ENCODE assay signal across 21 cellular contexts in genomic region chr18:25639601-25640000, GRCh38.
DNase-seq lines count a peak whose midpoint lies in the region; TF ChIP-seq lines count a peak whose summit lies in the region.
"Had no signal": no experiment of that assay in that cellular context is flagged by ENCODE, and none has a peak within 500 bp of the region (broad histone marks: within the 10 kb centered on the region; RNA-seq: fewer than 3 reads in every experiment).

No MANE protein-coding gene starts in this region.

- no peaks in the 10 kb centered on the region for H3K4me1 ChIP-seq in tibial artery
- H3K4me1 ChIP-seq: BE2C; BLaER1 treated with 17β-estradiol and CSF1 and Interleukin-3, amounts not matched to agents 10 nM and 100 nM had no signal

- peak overlapping the region; percentile 5 for H3K27ac Mint-ChIP-seq in osteocyte (ENCODE audit: unreplicated experiment)
- H3K27ac Mint-ChIP-seq: CD14-positive monocyte; CD4-positive, alpha-beta T cell; CD8-positive, alpha-beta memory T cell had no signal

- H3K9me3 Mint-ChIP-seq in osteocyte (ENCODE audit: unreplicated experiment) = no peaks in the 10 kb centered on the region
- H3K9me3 Mint-ChIP-seq: CD4-positive, alpha-beta T cell had no signal

- H3K4me1 Mint-ChIP-seq in osteocyte (ENCODE audit: unreplicated experiment) = peaks cover 14% of the 10 kb centered on the region
- H3K4me1 Mint-ChIP-seq: CD14-positive monocyte; CD8-positive, alpha-beta memory T cell had no signal

- H3K4me3 Mint-ChIP-seq in osteocyte (ENCODE audit: unreplicated experiment) = no peak overlapping the region
- H3K4me3 Mint-ChIP-seq: CD14-positive monocyte; CD4-positive, alpha-beta T cell; CD8-positive, alpha-beta memory T cell had no signal

- H3K36me3 ChIP-seq in tibial artery = no peaks in the 10 kb centered on the region
- H3K36me3 ChIP-seq: BE2C; BLaER1 treated with 17β-estradiol and CSF1 and Interleukin-3, amounts not matched to agents 10 nM and 100 nM had no signal

- intact Hi-C loops in tibial artery (cut with DNase I; ENCODE audit: low total_unique reads) = no loop called here

- H3K4me3 ChIP-seq in AG04450 (ENCODE audit: low read depth, low read length) = no peak overlapping the region
- H3K4me3 ChIP-seq in fibroblast of villous mesenchyme (ENCODE audit: low read depth, low read length) = no peak overlapping the region
- H3K4me3 ChIP-seq in tibial artery = no peak overlapping the region
- H3K4me3 ChIP-seq: BLaER1 treated with 17β-estradiol and CSF1 and Interleukin-3, amounts not matched to agents 10 nM and 100 nM; GM12878 had no signal

- H3K36me3 Mint-ChIP-seq in osteocyte (ENCODE audit: unreplicated experiment) = no peaks in the 10 kb centered on the region
- H3K36me3 Mint-ChIP-seq: CD14-positive monocyte; CD8-positive, alpha-beta memory T cell had no signal

- no peaks in the 10 kb centered on the region for H3K27me3 Mint-ChIP-seq in osteocyte (ENCODE audit: unreplicated experiment)
- H3K27me3 Mint-ChIP-seq: CD4-positive, alpha-beta T cell; CD8-positive, alpha-beta memory T cell had no signal

- H3K9me3 ChIP-seq in AG04450 (ENCODE audit: control insufficient read depth, insufficient read depth, low read length) (no peaks in the 10 kb centered on the region), tibial artery (no peaks in the 10 kb centered on the region)
- H3K9me3 ChIP-seq: BE2C; BLaER1 treated with 17β-estradiol and CSF1 and Interleukin-3, amounts not matched to agents 10 nM and 100 nM had no signal

- DNase-seq in AG04450 (ENCODE audit: low read depth, low spot score) = peak; percentile 27
- DNase-seq in LHCN-M2 (ENCODE audit: low read depth) = peak; percentile 46
- DNase-seq in fibroblast of villous mesenchyme (ENCODE audit: low read depth) = peak; percentile 29
- no peak for DNase-seq in osteocyte (ENCODE audit: extremely low spot score, unreplicated experiment)
- DNase-seq in tibial artery = no peak
- DNase-seq in globus pallidus (ENCODE audit: low spot score) = no peak
- DNase-seq in glomerular visceral epithelial cell (ENCODE audit: extremely low spot score) = no peak
- DNase-seq: AML-193; BE2C; CD4-positive, alpha-beta T cell; CD8-positive, alpha-beta memory T cell; DMS 273 treated with DMSO at 0.1 percent for 48 hours; DMS79; EL; GDM1; H7; HCEC 1CT had no signal

- H3K27ac ChIP-seq in AG04450 (ENCODE audit: low read depth, low read length) (no peak overlapping the region), tibial artery (no peak overlapping the region)
- H3K27ac ChIP-seq: 22Rv1; BLaER1 treated with 17β-estradiol and CSF1 and Interleukin-3, amounts not matched to agents 10 nM and 100 nM had no signal

- H3K27me3 ChIP-seq in AG04450 (ENCODE audit: control insufficient read depth, insufficient read depth, low read length) = peaks cover 3% of the 10 kb centered on the region
- no peaks in the 10 kb centered on the region for H3K27me3 ChIP-seq in tibial artery
- H3K27me3 ChIP-seq: BE2C; BLaER1 treated with 17β-estradiol and CSF1 and Interleukin-3, amounts not matched to agents 10 nM and 100 nM had no signal

- CTCF ChIA-PET in AG04450 (lab: Charles Lee) = interaction anchor here (1.1 kb wide), 1 partner anchor 762 kb away, joined by 3 read pairs; no protein-coding TSS in a partner anchor

- TF ChIP-seq CTCF in AG04450 (IDR thresholded peaks at IDR 0.05; ENCODE audit: low read depth, low read length) = no peak
- TF ChIP-seq CTCF in fibroblast of villous mesenchyme (IDR thresholded peaks at IDR 0.05; ENCODE audit: insufficient read depth, low read depth, low read length) = no peak
- TF ChIP-seq CTCF in osteocyte (IDR thresholded peaks at IDR 0.05) = no peak
- no peak for TF ChIP-seq CTCF in tibial artery (IDR thresholded peaks at IDR 0.05)

- POLR2A ChIA-PET in AG04450 (lab: Yijun Ruan, JAX) = no interaction called here

Comparison
In these comparisons a context has a peak if more than half of its experiments do, and no peak if none do; other contexts are left out.
1. DNase-seq: peak in AG04450 (single experiment), LHCN-M2 (single experiment) and fibroblast of villous mesenchyme (single experiment); none in osteocyte (single experiment), tibial artery (0 of 2), globus pallidus (single experiment) and glomerular visceral epithelial cell (single experiment).